17 cellular contexts compared by ENCODE assay signal in genomic region chr16:86988920-86989715, GRCh38.
"Had no signal": no experiment of that assay in that cellular context is flagged by ENCODE, and none has a peak within 500 bp of the region (broad histone marks: within the 10 kb centered on the region; RNA-seq: fewer than 3 reads in every experiment).

No MANE protein-coding gene starts in this region.

- H3K27me3 ChIP-seq: ovary, thyroid gland had no signal

- H3K27ac Mint-ChIP-seq: activated naive CD4-positive, alpha-beta T cell treated with anti-CD3 and anti-CD28 coated beads, Interleukin-2, amount 50 U/mL, for 72 hours; activated T-cell treated with anti-CD3 and anti-CD28 coated beads, Interleukin-2, amount 50 U/mL, for 72 hours; dendritic cell treated with granulocyte-macrophage colony-stimulating factor and Interleukin-4, amounts not matched to agents 40 ng/mL and 50 ng/mL, for 4 days had no signal

- H3K4me1 ChIP-seq: adrenal gland, thyroid gland had no signal

- DNase-seq: activated CD4-positive, alpha-beta T cell treated with anti-CD3 and anti-CD28 coated beads, Interleukin-2, amount 50 U/mL, for 4 hours; activated effector memory CD4-positive, alpha-beta T cell treated with anti-CD3 and anti-CD28 coated beads, Interleukin-2, amount 50 U/mL, for 16 hours; activated T-cell treated with anti-CD3 and anti-CD28 coated beads, Interleukin-2, amount 50 U/mL, for 72 hours; adrenal gland; effector CD8-positive, alpha-beta T cell; ovary; stimulated activated CD4-positive, alpha-beta T cell treated with anti-CD3 and anti-CD28 coated beads, Interleukin-1b, Interleukin-23, amount 100 ng/mL, for 48 hours; stimulated activated CD8-positive, alpha-beta memory T cell treated with anti-CD3 and anti-CD28 coated beads, Interleukin-4, amount 100 ng/mL, for 48 hours; stimulated activated naive CD4-positive, alpha-beta T cell treated with Interleukin-2 at 50 U/mL for 16 hours; SW 1271; T-helper 2 cell; thyroid gland had no signal

- H3K9me3 ChIP-seq: adrenal gland, ovary, thyroid gland had no signal

- H3K27ac ChIP-seq: adrenal gland, ovary, thyroid gland had no signal

- H3K9me3 Mint-ChIP-seq: activated T-cell treated with anti-CD3 and anti-CD28 coated beads, Interleukin-2, amount 50 U/mL, for 72 hours; dendritic cell treated with granulocyte-macrophage colony-stimulating factor and Interleukin-4, amounts not matched to agents 40 ng/mL and 50 ng/mL, for 4 days; neural crest cell had no signal

- H3K4me3 ChIP-seq: adrenal gland, lung, ovary, thyroid gland had no signal

- H3K36me3 Mint-ChIP-seq: activated naive CD4-positive, alpha-beta T cell treated with anti-CD3 and anti-CD28 coated beads, Interleukin-2, amount 50 U/mL, for 72 hours had no signal

- ATAC-seq: activated T-cell treated with anti-CD3 and anti-CD28 coated beads, Interleukin-2, amount 50 U/mL, for 72 hours; left lobe of liver had no signal

- H3K4me3 Mint-ChIP-seq: activated T-cell treated with anti-CD3 and anti-CD28 coated beads, Interleukin-2, amount 50 U/mL, for 72 hours; dendritic cell treated with granulocyte-macrophage colony-stimulating factor and Interleukin-4, amounts not matched to agents 40 ng/mL and 50 ng/mL, for 4 days had no signal

- H3K36me3 ChIP-seq: adrenal gland, ovary, thyroid gland had no signal
